Comparison of ENCODE assay signal across 15 cellular contexts in the genomic region with DNA sequence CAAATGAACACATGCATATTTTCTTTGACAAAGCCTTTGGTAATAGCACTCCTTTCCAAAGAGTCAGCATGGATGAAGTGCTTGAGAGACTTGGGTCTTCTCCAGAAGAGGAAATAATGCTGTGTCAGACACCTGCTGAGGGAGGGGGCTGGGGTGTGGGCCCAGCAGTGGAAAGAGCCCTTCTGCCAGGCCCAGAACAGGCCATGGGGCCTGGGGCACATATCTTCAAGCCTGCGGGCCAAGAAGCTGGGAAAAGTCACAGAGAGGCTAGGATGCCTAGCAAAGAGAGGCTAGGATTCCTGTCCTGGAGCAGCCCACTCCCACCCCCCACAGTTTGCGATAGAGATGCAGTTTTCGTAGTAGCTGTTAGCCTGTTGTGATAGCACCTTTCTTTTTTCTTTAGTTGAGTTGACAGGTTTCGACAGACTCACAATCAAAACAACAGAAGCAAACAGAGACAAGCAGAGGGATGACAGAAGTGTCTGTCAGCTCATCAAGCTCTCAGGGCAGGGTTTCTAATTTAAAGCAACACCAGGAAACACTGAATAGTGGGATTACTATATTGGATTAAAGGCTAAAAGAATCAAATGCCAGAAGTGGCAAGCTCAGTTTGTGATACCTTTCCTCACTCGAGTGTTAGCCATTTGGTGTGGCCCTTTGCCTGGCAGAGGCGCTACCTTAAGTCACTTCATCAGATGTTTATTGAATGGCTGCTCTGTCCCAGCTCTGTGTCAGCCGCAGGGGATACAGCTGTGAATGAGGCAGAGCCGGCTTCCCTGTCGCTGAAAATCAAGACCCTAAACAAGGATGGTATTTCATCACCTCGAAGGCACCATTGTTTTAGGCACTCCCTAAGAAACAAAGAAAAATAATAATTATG. TPM values are rescaled to one million over a fixed set of nuclear protein-coding genes. Genes with fewer than 3 reads are reported as not detected.
DNase-seq lines count a peak whose midpoint lies in the region; ATAC-seq and TF ChIP-seq lines count a peak whose summit lies in the region.
"Had no signal": no experiment of that assay in that cellular context is flagged by ENCODE, and none has a peak within 500 bp of the region (broad histone marks: within the 10 kb centered on the region; RNA-seq: fewer than 3 reads in every experiment).

No MANE protein-coding gene starts in this region.

- no peak for DNase-seq in HCT116 (ENCODE audit: low read depth, low spot score)
- no peak for DNase-seq in naive thymus-derived CD8-positive, alpha-beta T cell
- no peak for DNase-seq in colonic mucosa
- DNase-seq in NCI-H1694 treated with DMSO at 0.1 percent for 48 hours (lab: John Stamatoyannopoulos, UW): no peak
- no peak for DNase-seq in kidney glomerular epithelial cell (lab: John Stamatoyannopoulos, UW)
- DNase-seq: dermis blood vessel endothelial cell, gastrocnemius medialis, HCEC 1CT, Kasumi-1, psoas muscle had no signal

- H3K4me3 Mint-ChIP-seq in activated naive CD8-positive, alpha-beta T cell: no peak overlapping the region
- no peak overlapping the region for H3K4me3 Mint-ChIP-seq in naive thymus-derived CD8-positive, alpha-beta T cell

- H3K9ac ChIP-seq in BLaER1 treated with 17β-estradiol and CSF1 and Interleukin-3, amounts not matched to agents 10 nM and 100 nM: peak overlapping the region in 3 of 11 experiments; percentile 7 to 16 (median 9); a peak in 2 of 22 replicates
- 0 out of 2 replicates have a peak overlapping the region, but pooled peaks have one; percentile 1 for H3K9ac ChIP-seq in HCT116 (ENCODE audit: low read length)
- H3K9ac ChIP-seq in colonic mucosa (ENCODE audit: low read depth in 2 of 2, low read length in 2 of 2): no peak overlapping the region

- peaks cover 3% of the 10 kb centered on the region for H3K36me3 Mint-ChIP-seq in activated naive CD8-positive, alpha-beta T cell
- peaks cover 0 to 27% (median 14%) of the 10 kb centered on the region in 3 donors for H3K36me3 Mint-ChIP-seq in naive thymus-derived CD8-positive, alpha-beta T cell

- H2AFZ ChIP-seq in HCT116 (ENCODE audit: low read depth, low read length, poor library complexity, severe bottlenecking): no peak overlapping the region

- no peak for TF ChIP-seq RAD21 in HCT116 (IDR thresholded peaks at IDR 0.05; ENCODE audit: low read depth)

- H3K4me1 Mint-ChIP-seq in activated naive CD8-positive, alpha-beta T cell (ENCODE audit: low read depth): peaks cover 62% of the 10 kb centered on the region
- peaks cover 34 to 86% (median 83%) of the 10 kb centered on the region in 4 donors for H3K4me1 Mint-ChIP-seq in naive thymus-derived CD8-positive, alpha-beta T cell

- H3K27me3 Mint-ChIP-seq in activated naive CD8-positive, alpha-beta T cell: no peaks in the 10 kb centered on the region
- H3K27me3 Mint-ChIP-seq in naive thymus-derived CD8-positive, alpha-beta T cell: no peaks in the 10 kb centered on the region

- RAD21 ChIA-PET in HCT116 (lab: Charles Lee; ENCODE audit: low non-redundant PET in 1 of 2, low total read pairs in 2 of 2, uncharacterized antibody in 2 of 2, unreplicated experiment in 2 of 2): no interaction called here

- peak overlapping the region; percentile 0 to 34 (median 22); a peak in 13 of 22 replicates for H3K4me2 ChIP-seq in BLaER1 treated with 17β-estradiol and CSF1 and Interleukin-3, amounts not matched to agents 10 nM and 100 nM
- H3K4me2 ChIP-seq in HCT116 (ENCODE audit: low read length): no peak overlapping the region

- no peak for TF ChIP-seq CTCF in HCT116 (IDR thresholded peaks at IDR 0.05 in 2 of 3, conservative IDR thresholded peaks at IDR 0.05 in 1 of 3; ENCODE audit: borderline replicate concordance in 1 of 3, insufficient read depth in 1 of 3, low read depth in 2 of 3, low read length in 2 of 3)
- TF ChIP-seq CTCF in colonic mucosa (IDR thresholded peaks at IDR 0.05): no peak

- H4K20me1 ChIP-seq in BLaER1 treated with 17β-estradiol and CSF1 and Interleukin-3, amounts not matched to agents 10 nM and 100 nM: peaks cover 16 to 66% (median 47%) of the 10 kb centered on the region in 11 experiments; a peak in 17 of 22 replicates
- H4K20me1 ChIP-seq in HCT116 (ENCODE audit: insufficient read depth): no peaks in the 10 kb centered on the region

- H3K9me3 Mint-ChIP-seq in activated naive CD8-positive, alpha-beta T cell (ENCODE audit: low read depth): no peaks in the 10 kb centered on the region
- no peaks in the 10 kb centered on the region for H3K9me3 Mint-ChIP-seq in naive thymus-derived CD8-positive, alpha-beta T cell

- POLR2A ChIA-PET in HCT116 (lab: Charles Lee): interaction anchor here (1.0 kb wide), 1 partner anchor 19 kb away, joined by 3 read pairs; the partner anchor contains the start of gene CMTM7
- POLR2A ChIA-PET in naive thymus-derived CD8-positive, alpha-beta T cell (lab: Charles Lee): interaction anchor here (0.6 to 2.4 kb wide), 7 partner anchors 9 to 49 kb away, joined by 3 to 12 read pairs (median 3); no protein-coding TSS in a partner anchor

- peaks cover 0 to 46% (median 36%) of the 10 kb centered on the region in 11 experiments; a peak in 20 of 22 replicates for H3K36me3 ChIP-seq in BLaER1 treated with 17β-estradiol and CSF1 and Interleukin-3, amounts not matched to agents 10 nM and 100 nM
- no peaks in the 10 kb centered on the region for H3K36me3 ChIP-seq in HCT116 (ENCODE audit: control insufficient read depth in 1 of 2, insufficient read depth in 2 of 2, low read length in 2 of 2)
- H3K36me3 ChIP-seq in colonic mucosa: no peaks in the 10 kb centered on the region
- H3K36me3 ChIP-seq: gastrocnemius medialis, tibial nerve had no signal

- H3K79me2 ChIP-seq in HCT116 (ENCODE audit: insufficient read depth, low read length): peaks cover 96% of the 10 kb centered on the region

- ATAC-seq in HCT116 (no peak), HG03378 (IDR thresholded peaks at IDR 0.05; ENCODE audit: unreplicated experiment) (no peak)
- no peak for ATAC-seq in naive thymus-derived CD8-positive, alpha-beta T cell
- ATAC-seq: gastrocnemius medialis, psoas muscle had no signal

- intact Hi-C loops in HCT116 (cut with micrococcal nuclease): no loop called here
- intact Hi-C loops in colonic mucosa (cut with DNase I): no loop called here

- peak overlapping the region in 7 of 11 experiments; percentile 4 to 42 (median 28); a peak in 9 of 22 replicates for H3K27ac ChIP-seq in BLaER1 treated with 17β-estradiol and CSF1 and Interleukin-3, amounts not matched to agents 10 nM and 100 nM
- H3K27ac ChIP-seq in HCT116 (ENCODE audit: low read depth, low read length) (no peak overlapping the region), colonic mucosa (no peak overlapping the region)
- H3K27ac ChIP-seq: C4-2B, gastrocnemius medialis, psoas muscle had no signal

- CTCF ChIA-PET in HCT116 (lab: Charles Lee): interaction anchor here (1.2 kb wide), 1 partner anchor 36 kb away, joined by 4 read pairs; no protein-coding TSS in a partner anchor

- no TSS peak for BruUV-seq in HCT116 (replicated peaks; lab: Mats Ljungman, UMichigan)

- H3K9me3 ChIP-seq in BLaER1 treated with 17β-estradiol and CSF1 and Interleukin-3, amounts not matched to agents 10 nM and 100 nM (replicated peaks in 1 of 11): no peaks in the 10 kb centered on the region
- H3K9me3 ChIP-seq in HCT116 (ENCODE audit: control insufficient read depth in 1 of 2, insufficient read depth in 1 of 2, low read depth in 1 of 2, low read length in 2 of 2): no peaks in the 10 kb centered on the region
- H3K9me3 ChIP-seq in colonic mucosa: no peaks in the 10 kb centered on the region
- H3K9me3 ChIP-seq: gastrocnemius medialis, psoas muscle, tibial nerve had no signal

- H3K4me3 ChIP-seq in BLaER1 treated with 17β-estradiol and CSF1 and Interleukin-3, amounts not matched to agents 10 nM and 100 nM: no peak overlapping the region
- H3K4me3 ChIP-seq in HCT116 (replicated peaks in 1 of 2; ENCODE audit: low read depth in 1 of 2, low read length in 2 of 2) (no peak overlapping the region), colonic mucosa (no peak overlapping the region)
- H3K4me3 ChIP-seq: gastrocnemius medialis, psoas muscle, tibial nerve had no signal

- no peaks in the 10 kb centered on the region for H3K27me3 ChIP-seq in BLaER1 treated with 17β-estradiol and CSF1 and Interleukin-3, amounts not matched to agents 10 nM and 100 nM
- H3K27me3 ChIP-seq in HCT116 (ENCODE audit: insufficient read depth, low read length) (no peaks in the 10 kb centered on the region), colonic mucosa (no peaks in the 10 kb centered on the region)
- H3K27me3 ChIP-seq: gastrocnemius medialis, tibial nerve had no signal

- H3K27ac Mint-ChIP-seq in activated naive CD8-positive, alpha-beta T cell: peak overlapping the region; percentile 74
- peak overlapping the region; percentile 28 to 100 (median 78) for H3K27ac Mint-ChIP-seq in naive thymus-derived CD8-positive, alpha-beta T cell

- peaks cover 67 to 76% (median 76%) of the 10 kb centered on the region in 10 experiments for H3K4me1 ChIP-seq in BLaER1 treated with 17β-estradiol and CSF1 and Interleukin-3, amounts not matched to agents 10 nM and 100 nM
- H3K4me1 ChIP-seq in HCT116 (ENCODE audit: control insufficient read depth in 1 of 2, insufficient read depth in 2 of 2, low read length in 2 of 2): peaks cover 18 to 72% of the 10 kb centered on the region in 2 experiments
- no peaks in the 10 kb centered on the region for H3K4me1 ChIP-seq in colonic mucosa
- H3K4me1 ChIP-seq: gastrocnemius medialis, psoas muscle had no signal

- TF ChIP-seq POLR2A in HCT116 (IDR thresholded peaks at IDR 0.05; ENCODE audit: borderline replicate concordance, extremely low read depth, insufficient read depth, insufficient read length): no peak

- H3K9me2 ChIP-seq in HCT116 (ENCODE audit: insufficient read depth): no peaks in the 10 kb centered on the region

TF ChIP-seq in HCT116, 20 proteins besides CTCF, POLR2A, EP300 and RAD21:
- TF ChIP-seq EZH2 (IDR thresholded peaks at IDR 0.05) (no peak), CEBPB (IDR thresholded peaks at IDR 0.05; ENCODE audit: low read depth) (no peak), MAX (IDR thresholded peaks at IDR 0.05) (no peak), TCF7L2 (IDR thresholded peaks at IDR 0.05; ENCODE audit: borderline replicate concordance, extremely low read depth, insufficient read depth, insufficient read length) (no peak), ZNF274 (IDR thresholded peaks at IDR 0.05; ENCODE audit: low read depth, low read length) (no peak)

RNA-seq across cellular contexts. Expression of gene CMTM7, which starts 19.0 kb away (rescaled TPM):
- total RNA-seq in HCT116 (2021; ENCODE audit: unreplicated experiment): 62.6 TPM
- polyA plus RNA-seq in HCT116 (2012): 86.2 and 89.9 TPM in 2 replicates
- 10 to 100 TPM; 46.4 to 48.8 TPM for total RNA-seq in naive thymus-derived CD8-positive, alpha-beta T cell
- polyA plus RNA-seq in naive thymus-derived CD8-positive, alpha-beta T cell: 100 to 1,000 TPM in 1 of 3 donors, 10 to 100 TPM in 2; 67.4 to 122 (median 98.5) TPM
- total RNA-seq in colonic mucosa: 1 to 10 TPM; 5.8 to 5.9 TPM

Comparison
In these comparisons a context has a peak if more than half of its experiments do, and no peak if none do; other contexts are left out.
1. H3K27ac ChIP-seq: peak in BLaER1 treated with 17β-estradiol and CSF1 and Interleukin-3, amounts not matched to agents 10 nM and 100 nM (7 of 11); none in HCT116 (single experiment) and colonic mucosa (single experiment).